ENCODE assay signal across 9 cellular contexts in genomic region chr1:185813401-185813979, GRCh38.
A peak's percentile ranks its signal among the peaks of the same experiment; 100 is the strongest.
DNase-seq lines count a peak whose midpoint lies in the region; ATAC-seq, FAIRE-seq and TF ChIP-seq lines count a peak whose summit lies in the region.
"Had no signal": no experiment of that assay in that cellular context is flagged by ENCODE, and none has a peak within 500 bp of the region (broad histone marks: within the 10 kb centered on the region; RNA-seq: fewer than 3 reads in every experiment).

No MANE protein-coding gene starts in this region.

- WGBS in endodermal cell (ENCODE audit: insufficient coverage in 1 of 2, insufficient read length in 1 of 2), 2 experiments, result 100% methylated on average over 1 of the region's 2 CpGs; no CpG with 5 or more reads in 1 of the 2 experiments
- 58 to 66% methylated on average over 2 of the region's 2 CpGs for WGBS in pancreas, 2 donors

- H3K9me3 ChIP-seq in endodermal cell (ENCODE audit: control insufficient read depth, low read length) (no peaks in the 10 kb centered on the region), pancreas (no peaks in the 10 kb centered on the region)

- no peak overlapping the region for H3K27ac ChIP-seq in 22Rv1
- no peak overlapping the region for H3K27ac ChIP-seq in endodermal cell (ENCODE audit: low read depth, low read length)
- no peak overlapping the region for H3K27ac ChIP-seq in pancreas

- H3K4me3 ChIP-seq in endodermal cell (ENCODE audit: low read length) (no peak overlapping the region), pancreas (no peak overlapping the region)

- H3K4me3 Mint-ChIP-seq in endodermal cell, result no peak overlapping the region
- H3K4me3 Mint-ChIP-seq: central memory CD8-positive, alpha-beta T cell had no signal

- intact Hi-C loops in pancreas (cut with DNase I), result loop anchor here in 1 of 3 donors (5.0 kb wide), 1 partner anchor 399 kb away; no protein-coding TSS in a partner anchor

- no peaks in the 10 kb centered on the region for H3K36me3 Mint-ChIP-seq in endodermal cell (ENCODE audit: low read depth)

- no peak overlapping the region for H3K9ac ChIP-seq in endodermal cell (ENCODE audit: extremely low read depth, low read length, poor library complexity, severe bottlenecking)

- ATAC-seq in pancreas (peak in 3 of 4 donors; percentile 56 to 64 (median 60)), HG03571 (IDR thresholded peaks at IDR 0.05; ENCODE audit: unreplicated experiment) (no peak)

- H3K9me3 Mint-ChIP-seq in endodermal cell, result no peaks in the 10 kb centered on the region
- H3K9me3 Mint-ChIP-seq: central memory CD8-positive, alpha-beta T cell had no signal

- CTCF ChIA-PET in GM10248 (lab: Yijun Ruan, JAX), result interaction anchor here (1.0 kb wide), 1 partner anchor 401 kb away, joined by 3 read pairs; no protein-coding TSS in a partner anchor

- no peak overlapping the region for H3K27ac Mint-ChIP-seq in endodermal cell

- peak; percentile 93 for TF ChIP-seq CTCF in 22Rv1 (IDR thresholded peaks at IDR 0.05)
- TF ChIP-seq CTCF in GM10248 (IDR thresholded peaks at IDR 0.05; ENCODE audit: control extremely low read depth, extremely low read depth, low read depth, missing control alignments), result peak; percentile 42
- peak; percentile 84 for TF ChIP-seq CTCF in endodermal cell (conservative IDR thresholded peaks at IDR 0.05)
- TF ChIP-seq CTCF in pancreas (IDR thresholded peaks at IDR 0.05), result peak in 3 of 4 donors; percentile 30 to 32 (median 31)

- no peaks in the 10 kb centered on the region for H3K27me3 Mint-ChIP-seq in endodermal cell (ENCODE audit: insufficient read depth)

- POLR2A ChIA-PET in GM10248 (lab: Yijun Ruan, JAX), result no interaction called here

- H3K36me3 ChIP-seq in endodermal cell (ENCODE audit: control insufficient read depth, insufficient read depth, low read length), result no peaks in the 10 kb centered on the region
- no peaks in the 10 kb centered on the region for H3K36me3 ChIP-seq in pancreas

- DNase-seq in GM10248 (ENCODE audit: extremely low spot score) (no peak), HT1080 (ENCODE audit: low read depth) (peak; percentile 21), OCI-M1 (lab: John Stamatoyannopoulos, UW) (peak; percentile 84), endodermal cell (no peak), pancreas (no peak), ureter (ENCODE audit: low spot score) (no peak)

- peak; percentile 37 for FAIRE-seq in pancreas (lab: Jason Lieb, UNC)

- H3K27me3 ChIP-seq in endodermal cell (ENCODE audit: control insufficient read depth, insufficient read depth, low read length, poor library complexity, severe bottlenecking) (no peaks in the 10 kb centered on the region), pancreas (no peaks in the 10 kb centered on the region)

- no peaks in the 10 kb centered on the region for H3K4me1 ChIP-seq in endodermal cell (ENCODE audit: control insufficient read depth, insufficient read depth, low read length)
- H3K4me1 ChIP-seq in pancreas, result no peaks in the 10 kb centered on the region

- peaks cover 10% of the 10 kb centered on the region for H3K4me1 Mint-ChIP-seq in endodermal cell
- H3K4me1 Mint-ChIP-seq: central memory CD8-positive, alpha-beta T cell had no signal

Comparison
In these comparisons a context has a peak if more than half of its experiments do, and no peak if none do; other contexts are left out.
1. CTCF ChIP-seq: peak in every context shown above with its lines; median percentile 93 in 22Rv1; 84 in endodermal cell; 42 in GM10248; 31 in pancreas.
2. DNase-seq: peak in HT1080 (single experiment) and OCI-M1 (single experiment); none in GM10248 (single experiment), endodermal cell (single experiment), pancreas (0 of 6) and ureter (single experiment).